In genomic region chr12:126617312-126617711, GRCh38 we compare ENCODE assay signal across 8 cellular contexts.
DNase-seq lines count a peak whose midpoint lies in the region; ATAC-seq and TF ChIP-seq lines count a peak whose summit lies in the region.

No MANE protein-coding gene starts in this region.

- H3K9me3 ChIP-seq in NT2/D1 (ENCODE audit: insufficient read depth, low read length) = peaks cover 35% of the 10 kb centered on the region
- H3K9me3 ChIP-seq in uterus = no peaks in the 10 kb centered on the region

- H3K4me1 ChIP-seq in NT2/D1 (ENCODE audit: insufficient read depth, insufficient read length) (no peaks in the 10 kb centered on the region), uterus (no peaks in the 10 kb centered on the region)

- intact Hi-C loops in uterus (cut with DNase I; ENCODE audit: low total_unique reads) = no loop called here

- TF ChIP-seq POLR2A in uterus (IDR thresholded peaks at IDR 0.05) = no peak

- no peak overlapping the region for H3K27ac ChIP-seq in uterus

- H3K27me3 ChIP-seq in NT2/D1 (ENCODE audit: insufficient read depth, insufficient read length) (no peaks in the 10 kb centered on the region), uterus (no peaks in the 10 kb centered on the region)

- no peak overlapping the region for H3K9ac ChIP-seq in NT2/D1 (ENCODE audit: insufficient read length, low read depth)

- H3K36me3 ChIP-seq in NT2/D1 (ENCODE audit: insufficient read depth, insufficient read length, low read length) (no peaks in the 10 kb centered on the region), uterus (no peaks in the 10 kb centered on the region)

- DNase-seq in AG08395 (ENCODE audit: low spot score) (peak; percentile 9), NT2/D1 (ENCODE audit: low read depth, low spot score) (peak; percentile 23), fibroblast of peridontal ligament (ENCODE audit: extremely low read depth) (peak; percentile 6), uterus (no peak), D341Med (ENCODE audit: low spot score) (no peak)

- no peak for ATAC-seq in HG03442 (IDR thresholded peaks at IDR 0.05; ENCODE audit: unreplicated experiment)
- no peak for ATAC-seq in HG02938 (IDR thresholded peaks at IDR 0.05; ENCODE audit: unreplicated experiment)

- TF ChIP-seq CTCF in GM12874 (IDR thresholded peaks at IDR 0.05; ENCODE audit: insufficient read depth, low read depth, low read length) = 0 out of 2 replicates have a peak, but pooled peaks have one; percentile 15
- no peak for TF ChIP-seq CTCF in uterus (IDR thresholded peaks at IDR 0.05)

- H3K4me3 ChIP-seq in NT2/D1 (ENCODE audit: insufficient read length, low read depth) (no peak overlapping the region), uterus (no peak overlapping the region)

Comparison
In these comparisons a context has a peak if more than half of its experiments do, and no peak if none do; other contexts are left out.
1. DNase-seq: peak in AG08395 (single experiment), NT2/D1 (single experiment) and fibroblast of peridontal ligament (single experiment); none in uterus (0 of 2) and D341Med (single experiment).